ENCODE assay signal across 18 cellular contexts in the genomic region with DNA sequence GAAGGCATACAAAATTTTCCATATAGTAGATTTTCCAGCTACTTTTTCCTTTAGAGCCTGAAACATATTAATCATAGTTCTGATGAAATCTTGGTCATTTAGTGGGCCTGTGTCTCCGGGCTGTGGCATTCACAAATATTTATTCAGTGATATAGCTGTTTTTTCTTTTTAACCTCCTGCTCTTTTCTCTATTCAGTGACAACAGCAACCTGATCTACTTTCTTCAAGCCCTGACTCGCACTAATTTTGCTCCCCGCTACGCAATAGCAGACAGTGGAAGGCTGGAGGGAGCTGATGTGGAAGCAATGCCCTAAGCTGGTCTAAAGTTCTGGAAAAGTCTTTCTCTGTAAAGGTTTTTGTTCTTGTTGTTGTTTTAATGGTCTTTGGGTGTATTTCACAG.
DNase-seq lines count a peak whose midpoint lies in the region; ATAC-seq and TF ChIP-seq lines count a peak whose summit lies in the region.
"Had no signal": no experiment of that assay in that cellular context is flagged by ENCODE, and none has a peak within 500 bp of the region (broad histone marks: within the 10 kb centered on the region; RNA-seq: fewer than 3 reads in every experiment).

No MANE protein-coding gene starts in this region.

- no peaks in the 10 kb centered on the region for H3K27me3 ChIP-seq in PC-3 (ENCODE audit: low read length)
- H3K27me3 ChIP-seq: cardiac muscle cell, heart right ventricle, right lobe of liver had no signal

- H3K9me2 ChIP-seq in PC-3 (replicated peaks; ENCODE audit: low read length), result no peaks in the 10 kb centered on the region

- CTCF ChIA-PET in PC-3 (lab: Charles Lee), result interaction anchor here (0.6 kb wide), 1 partner anchor 199 kb away, joined by 3 read pairs; no protein-coding TSS in a partner anchor

- TF ChIP-seq CTCF in PC-3 (conservative IDR thresholded peaks at IDR 0.05; ENCODE audit: low read depth, low read length), result no peak

- H3K9ac ChIP-seq in PC-3 (ENCODE audit: low read length), result 0 out of 2 replicates have a peak overlapping the region, but pooled peaks have one; percentile 10

- H3K4me2 ChIP-seq in PC-3 (ENCODE audit: low read length), result peak overlapping the region; percentile 57

- peaks cover under 1% of the 10 kb centered on the region for H3F3A ChIP-seq in PC-3 (ENCODE audit: low read length, unreplicated experiment)

- H3K4me3 ChIP-seq in PC-3 (ENCODE audit: low read length) (no peak overlapping the region), skeletal muscle cell (ENCODE audit: low read depth, low read length) (no peak overlapping the region)
- H3K4me3 ChIP-seq: cardiac muscle cell, heart right ventricle, K562, right lobe of liver had no signal

- no peaks in the 10 kb centered on the region for H4K20me1 ChIP-seq in PC-3 (ENCODE audit: low read length)

- intact Hi-C loops in PC-3 (cut with micrococcal nuclease), result loop anchor here (5.0 to 10.0 kb wide), 3 partner anchors 135 to 585 kb away; partner anchors contain the start of gene SLITRK6

- no peaks in the 10 kb centered on the region for H3K9me3 ChIP-seq in PC-3 (ENCODE audit: low read length)
- H3K9me3 ChIP-seq: right lobe of liver had no signal

- peaks cover 41% of the 10 kb centered on the region for H3K4me1 ChIP-seq in PC-3 (ENCODE audit: insufficient read depth, low read length)
- H3K4me1 ChIP-seq: heart right ventricle, right lobe of liver had no signal

- ATAC-seq in PC-3 (peak; percentile 93), esophagus mucosa (peak; percentile 57), HG02763 (IDR thresholded peaks at IDR 0.05; ENCODE audit: unreplicated experiment) (no peak)
- ATAC-seq: heart right ventricle, K562 had no signal

- H3K79me2 ChIP-seq in PC-3 (ENCODE audit: low read length), result no peaks in the 10 kb centered on the region

- DNase-seq in DMS53 (lab: John Stamatoyannopoulos, UW), result peak; percentile 0
- DNase-seq in DMS53 treated with DMSO at 0.1 percent for 48 hours (lab: John Stamatoyannopoulos, UW; ENCODE audit: unreplicated experiment), result no peak
- DNase-seq in PC-3, result peak; percentile 69
- peak; percentile 37 for DNase-seq in skeletal muscle cell (ENCODE audit: low read depth)
- DNase-seq in NCI-H774 (lab: John Stamatoyannopoulos, UW), result no peak
- no peak for DNase-seq in foreskin melanocyte
- DNase-seq: 8988T; activated naive CD4-positive, alpha-beta T cell; H7; heart right ventricle; NCI-H1436; right lobe of liver; stimulated activated CD4-positive, alpha-beta T cell treated with anti-CD3 and anti-CD28 coated beads, Interleukin-4, amount 100 ng/mL, for 4 hours had no signal

- H3K27ac ChIP-seq in PC-3 (ENCODE audit: low read length), result peak overlapping the region; percentile 61
- H3K27ac ChIP-seq: cardiac muscle cell, heart right ventricle, right lobe of liver, WERI-Rb-1 had no signal

- POLR2A ChIA-PET in PC-3 (lab: Charles Lee; ENCODE audit: unreplicated experiment), result no interaction called here

- H3K36me3 ChIP-seq in PC-3 (ENCODE audit: low read depth, low read length), result no peaks in the 10 kb centered on the region
- H3K36me3 ChIP-seq: cardiac muscle cell, heart right ventricle, right lobe of liver, WERI-Rb-1 had no signal

- H2AFZ ChIP-seq in PC-3 (ENCODE audit: low read length), result peak overlapping the region; percentile 43; the same call in 1 of the 2 replicates

- BruUV-seq in PC-3 (replicated peaks; lab: Mats Ljungman, UMichigan), result no TSS peak

Comparison
In these comparisons a context has a peak if more than half of its experiments do, and no peak if none do; other contexts are left out.
1. DNase-seq: peak in DMS53 (single experiment), PC-3 (single experiment) and skeletal muscle cell (single experiment); none in DMS53 treated with DMSO at 0.1 percent for 48 hours (single experiment), NCI-H774 (single experiment) and foreskin melanocyte (single experiment).